26 cellular contexts compared by ENCODE assay signal in genomic region chr3:85853805-85854204, GRCh38.
"Had no signal": no experiment of that assay in that cellular context is flagged by ENCODE, and none has a peak within 500 bp of the region (broad histone marks: within the 10 kb centered on the region; RNA-seq: fewer than 3 reads in every experiment).

No MANE protein-coding gene starts in this region.

- DNase-seq: stimulated activated CD4-positive, alpha-beta T cell treated with anti-CD3 and anti-CD28 coated beads, Interleukin-2, amount 100 ng/mL, for 48 hours; stimulated activated CD4-positive, alpha-beta T cell treated with anti-CD3 and anti-CD28 coated beads, Interleukin-4, amount 100 ng/mL, for 1 hour; stimulated activated CD4-positive, alpha-beta T cell treated with anti-CD3 and anti-CD28 coated beads, Interleukin-4, amount 100 ng/mL, for 24 hours; stimulated activated CD4-positive, alpha-beta T cell treated with anti-CD3 and anti-CD28 coated beads, Interleukin-4, amount 100 ng/mL, for 4 hours; stimulated activated CD8-positive, alpha-beta memory T cell treated with anti-CD3 and anti-CD28 coated beads, Interleukin-4, amount 100 ng/mL, for 48 hours; stimulated activated naive B cell treated with anti-CD40 and anti-IgM and Interleukin-4, amounts not matched to agents 10 μg/mL and 1 μg/mL and 100 μg/mL, for 72 hours; stimulated activated naive CD4-positive, alpha-beta T cell; stimulated activated naive CD4-positive, alpha-beta T cell treated with Interleukin-2 at 50 U/mL for 16 hours; stimulated activated naive CD8-positive, alpha-beta T cell treated with anti-CD3 and anti-CD28 coated beads, Interleukin-15, amount 100 ng/mL, for 72 hours; stimulated activated naive CD8-positive, alpha-beta T cell treated with anti-CD3 and anti-CD28 coated beads, Interleukin-15, Interleukin-2, amounts not matched to agents 100 U/mL and 50 U/mL, for 24 hours; stomach; substantia nigra; testis; thyroid gland; tibial artery; transverse colon; trophoblast cell; upper lobe of left lung; upper lobe of right lung; uterus had no signal

- H3K4me1 ChIP-seq: stomach, suprapubic skin, testis, thyroid gland, tibial artery, tibial nerve, transverse colon, upper lobe of left lung, upper lobe of right lung, uterus, vagina had no signal

- H3K4me3 ChIP-seq: stomach, suprapubic skin, testis, thoracic aorta, thyroid gland, tibial artery, tibial nerve, transverse colon, upper lobe of left lung, upper lobe of right lung, uterus, vagina had no signal

- H3K27ac ChIP-seq: stomach, suprapubic skin, testis, thoracic aorta, thyroid gland, tibial artery, tibial nerve, transverse colon, upper lobe of left lung, upper lobe of right lung, uterus, vagina had no signal

- H3K9me3 ChIP-seq: stomach, suprapubic skin, testis, thoracic aorta, thyroid gland, tibial artery, tibial nerve, transverse colon, upper lobe of left lung, upper lobe of right lung, uterus, vagina had no signal

- ATAC-seq: stimulated activated effector memory CD8-positive, alpha-beta T cell treated with anti-CD3 and anti-CD28 coated beads, Interleukin-12 subunit alpha, Interleukin-12 subunit beta, amount 100 ng/mL, for 72 hours; stimulated activated memory B cell treated with anti-CD40 and anti-IgM and Interleukin-4, amounts not matched to agents 10 μg/mL and 1 μg/mL and 100 μg/mL, for 72 hours; stimulated activated naive B cell treated with anti-CD40 and anti-IgM and Interleukin-4, amounts not matched to agents 10 μg/mL and 1 μg/mL and 100 μg/mL, for 72 hours; stimulated activated naive CD8-positive, alpha-beta T cell treated with anti-CD3 and anti-CD28 coated beads, Interleukin-15, amount 100 ng/mL, for 72 hours; stimulated activated naive CD8-positive, alpha-beta T cell treated with anti-CD3 and anti-CD28 coated beads, Interleukin-15, Interleukin-2, amounts not matched to agents 100 U/mL and 50 U/mL, for 24 hours; upper lobe of right lung had no signal

- H3K27me3 ChIP-seq: stomach, suprapubic skin, testis, thyroid gland, tibial artery, tibial nerve, transverse colon, upper lobe of left lung, upper lobe of right lung, uterus, vagina had no signal

- H3K36me3 ChIP-seq: stomach, suprapubic skin, thoracic aorta, thyroid gland, tibial artery, tibial nerve, transverse colon, upper lobe of left lung, upper lobe of right lung, uterus, vagina had no signal
